ENCODE assay signal across 40 cellular contexts in genomic region chr2:208915401-208915800, GRCh38.
"Had no signal": no experiment of that assay in that cellular context is flagged by ENCODE, and none has a peak within 500 bp of the region (broad histone marks: within the 10 kb centered on the region; RNA-seq: fewer than 3 reads in every experiment).

No MANE protein-coding gene starts in this region.

- H3K9me3 Mint-ChIP-seq: activated naive CD4-positive, alpha-beta T cell treated with anti-CD3 and anti-CD28 coated beads, Interleukin-2, amount 50 U/mL, for 24 hours; activated naive CD8-positive, alpha-beta T cell treated with anti-CD3 and anti-CD28 coated beads, Interleukin-2, amount 50 U/mL, for 24 hours; activated T-cell treated with anti-CD3 and anti-CD28 coated beads, Interleukin-2, amount 50 U/mL, for 24 hours; activated T-helper 2 cell treated with anti-CD3 and anti-CD28 coated beads, Interferon-gamma antibody, Interleukin-2, Interleukin-4, amounts not matched to agents 10 μg/mL and 5 μg/mL and 100 μg/mL, durations not matched to agents 14 hours and 24 hours and 36 hours had no signal

- H3K4me3 ChIP-seq: adrenal gland, ascending aorta, body of pancreas, breast epithelium, cardiac muscle cell had no signal

- H3K27ac ChIP-seq: adrenal gland, ascending aorta, body of pancreas, brain microvascular endothelial cell, breast epithelium, cardiac muscle cell had no signal

- FAIRE-seq: astrocyte, bronchial epithelial cell had no signal

- H3K36me3 Mint-ChIP-seq: activated naive CD4-positive, alpha-beta T cell treated with anti-CD3 and anti-CD28 coated beads, Interleukin-2, amount 10 ng/mL, durations not matched to agents 7 days and 5 days; activated naive CD4-positive, alpha-beta T cell treated with anti-CD3 and anti-CD28 coated beads, Interleukin-2, amount 50 U/mL, for 24 hours; activated naive CD4-positive, alpha-beta T cell treated with anti-CD3 and anti-CD28 coated beads, Interleukin-2, amount 50 U/mL, for 72 hours; activated naive CD8-positive, alpha-beta T cell; activated naive CD8-positive, alpha-beta T cell treated with anti-CD3 and anti-CD28 coated beads for 36 hours; activated naive CD8-positive, alpha-beta T cell treated with anti-CD3 and anti-CD28 coated beads, Interleukin-2, amount 10 ng/mL, durations not matched to agents 7 days and 5 days; brain had no signal

- H3K27me3 Mint-ChIP-seq: activated naive CD4-positive, alpha-beta T cell treated with anti-CD3 and anti-CD28 coated beads, Interleukin-2, amount 10 ng/mL, durations not matched to agents 7 days and 5 days; activated naive CD4-positive, alpha-beta T cell treated with anti-CD3 and anti-CD28 coated beads, Interleukin-2, amount 50 U/mL, for 24 hours; activated naive CD8-positive, alpha-beta T cell; activated naive CD8-positive, alpha-beta T cell treated with anti-CD3 and anti-CD28 coated beads for 36 hours; activated naive CD8-positive, alpha-beta T cell treated with anti-CD3 and anti-CD28 coated beads, Interleukin-2, amount 10 ng/mL, durations not matched to agents 7 days and 5 days; activated naive CD8-positive, alpha-beta T cell treated with anti-CD3 and anti-CD28 coated beads, Interleukin-2, amount 50 U/mL, for 24 hours; activated T-cell treated with anti-CD3 and anti-CD28 coated beads, Interleukin-2, amount 50 U/mL, for 24 hours; activated T-helper 17 cell treated with anti-CD3 and anti-CD28 coated beads, Interleukin-2, amount 50 U/mL, for 72 hours; brain; central memory CD8-positive, alpha-beta T cell had no signal

- DNase-seq: activated effector memory CD4-positive, alpha-beta T cell treated with anti-CD3 and anti-CD28 coated beads, Interleukin-2, amount 50 U/mL, for 16 hours; activated effector memory CD4-positive, alpha-beta T cell treated with Interleukin-2 at 50 U/mL for 16 hours; activated gamma-delta T cell; activated gamma-delta T cell treated with Interleukin-2 at 50 U/mL for 16 hours; activated naive CD4-positive, alpha-beta T cell; activated naive CD4-positive, alpha-beta T cell treated with anti-CD3 and anti-CD28 coated beads for 36 hours; activated naive CD4-positive, alpha-beta T cell treated with anti-CD3 and anti-CD28 coated beads, Interleukin-2, amount 10 ng/mL, durations not matched to agents 7 days and 5 days; activated naive CD4-positive, alpha-beta T cell treated with anti-CD3 and anti-CD28 coated beads, Interleukin-2, amount 50 U/mL, for 16 hours; activated naive CD4-positive, alpha-beta T cell treated with Interleukin-2 at 50 U/mL for 16 hours; activated naive CD8-positive, alpha-beta T cell treated with anti-CD3 and anti-CD28 coated beads for 36 hours; activated naive CD8-positive, alpha-beta T cell treated with anti-CD3 and anti-CD28 coated beads, Interleukin-2, amount 10 ng/mL, durations not matched to agents 7 days and 5 days; activated naive CD8-positive, alpha-beta T cell treated with anti-CD3 and anti-CD28 coated beads, Interleukin-2, amount 50 U/mL, for 24 hours; activated T-cell treated with anti-CD3 and anti-CD28 coated beads, Interleukin-2, amount 50 U/mL, for 1 hour; activated T-cell treated with anti-CD3 and anti-CD28 coated beads, Interleukin-2, amount 50 U/mL, for 24 hours; activated T-cell treated with anti-CD3 and anti-CD28 coated beads, Interleukin-2, amount 50 U/mL, for 4 hours; activated T-cell treated with anti-CD3 and anti-CD28 coated beads, Interleukin-2, amount 50 U/mL, for 48 hours; activated T-cell treated with anti-CD3 and anti-CD28 coated beads, Interleukin-2, amount 50 U/mL, for 72 hours; adrenal gland; amniotic stem cell; amygdala; anterior cingulate cortex; aorta; body of pancreas; brain microvascular endothelial cell; caudate nucleus; central memory CD4-positive, alpha-beta T cell; cerebellar nuclear complex had no signal

- ATAC-seq: activated naive CD4-positive, alpha-beta T cell treated with anti-CD3 and anti-CD28 coated beads, Interleukin-2, amount 50 U/mL, for 72 hours; activated naive CD8-positive, alpha-beta T cell treated with anti-CD3 and anti-CD28 coated beads, Interleukin-2, amount 50 U/mL, for 24 hours; activated T-cell treated with anti-CD3 and anti-CD28 coated beads, Interleukin-2, amount 50 U/mL, for 4 hours; activated T-cell treated with anti-CD3 and anti-CD28 coated beads, Interleukin-2, amount 50 U/mL, for 72 hours; activated T-helper 17 cell treated with anti-CD3 and anti-CD28 coated beads, Interleukin-2, amount 50 U/mL, for 72 hours; body of pancreas had no signal

- H3K4me1 ChIP-seq: adrenal gland, ascending aorta, body of pancreas, breast epithelium had no signal

- H3K27ac Mint-ChIP-seq: activated naive CD4-positive, alpha-beta T cell treated with anti-CD3 and anti-CD28 coated beads for 36 hours; activated naive CD4-positive, alpha-beta T cell treated with anti-CD3 and anti-CD28 coated beads, Interleukin-2, amount 10 ng/mL, durations not matched to agents 7 days and 5 days; activated naive CD4-positive, alpha-beta T cell treated with anti-CD3 and anti-CD28 coated beads, Interleukin-2, amount 50 U/mL, for 24 hours; activated naive CD4-positive, alpha-beta T cell treated with anti-CD3 and anti-CD28 coated beads, Interleukin-2, amount 50 U/mL, for 72 hours; activated naive CD8-positive, alpha-beta T cell; activated naive CD8-positive, alpha-beta T cell treated with anti-CD3 and anti-CD28 coated beads for 36 hours; activated naive CD8-positive, alpha-beta T cell treated with anti-CD3 and anti-CD28 coated beads, Interleukin-2, amount 10 ng/mL, durations not matched to agents 7 days and 5 days; activated naive CD8-positive, alpha-beta T cell treated with anti-CD3 and anti-CD28 coated beads, Interleukin-2, amount 50 U/mL, for 24 hours; activated T-cell treated with anti-CD3 and anti-CD28 coated beads, Interleukin-2, amount 50 U/mL, for 24 hours; activated T-cell treated with anti-CD3 and anti-CD28 coated beads, Interleukin-2, amount 50 U/mL, for 72 hours; activated T-helper 1 cell treated with anti-CD3 and anti-CD28 coated beads, Interleukin-12 subunit alpha, Interleukin-12 subunit beta, Interleukin-2, Interleukin-4 antibody, amounts not matched to agents 30 ng/mL and 10 ng/mL and 1 ng/mL, durations not matched to agents 14 hours and 24 hours and 36 hours; activated T-helper 17 cell treated with anti-CD3 and anti-CD28 coated beads, Interleukin-2, amount 50 U/mL, for 72 hours; activated T-helper 2 cell treated with anti-CD3 and anti-CD28 coated beads, Interferon-gamma antibody, Interleukin-2, Interleukin-4, amounts not matched to agents 10 μg/mL and 5 μg/mL and 100 μg/mL, durations not matched to agents 14 hours and 24 hours and 36 hours; brain had no signal

- H3K9me3 ChIP-seq: adrenal gland, ascending aorta, body of pancreas, breast epithelium had no signal

- H3K36me3 ChIP-seq: adrenal gland, ascending aorta, brain microvascular endothelial cell, breast epithelium, cardiac muscle cell had no signal

- H3K4me3 Mint-ChIP-seq: activated naive CD4-positive, alpha-beta T cell treated with anti-CD3 and anti-CD28 coated beads for 36 hours; activated naive CD4-positive, alpha-beta T cell treated with anti-CD3 and anti-CD28 coated beads, Interleukin-2, amount 10 ng/mL, durations not matched to agents 7 days and 5 days; activated naive CD4-positive, alpha-beta T cell treated with anti-CD3 and anti-CD28 coated beads, Interleukin-2, amount 50 U/mL, for 24 hours; activated naive CD8-positive, alpha-beta T cell; activated naive CD8-positive, alpha-beta T cell treated with anti-CD3 and anti-CD28 coated beads for 36 hours; activated naive CD8-positive, alpha-beta T cell treated with anti-CD3 and anti-CD28 coated beads, Interleukin-2, amount 10 ng/mL, durations not matched to agents 7 days and 5 days; activated naive CD8-positive, alpha-beta T cell treated with anti-CD3 and anti-CD28 coated beads, Interleukin-2, amount 50 U/mL, for 24 hours; activated T-cell treated with anti-CD3 and anti-CD28 coated beads, Interleukin-2, amount 50 U/mL, for 24 hours; activated T-cell treated with anti-CD3 and anti-CD28 coated beads, Interleukin-2, amount 50 U/mL, for 4 hours; activated T-cell treated with anti-CD3 and anti-CD28 coated beads, Interleukin-2, amount 50 U/mL, for 72 hours; activated T-helper 1 cell treated with anti-CD3 and anti-CD28 coated beads, Interleukin-12 subunit alpha, Interleukin-12 subunit beta, Interleukin-2, Interleukin-4 antibody, amounts not matched to agents 30 ng/mL and 10 ng/mL and 1 ng/mL, durations not matched to agents 14 hours and 24 hours and 36 hours; activated T-helper 17 cell treated with anti-CD3 and anti-CD28 coated beads, Interleukin-2, amount 50 U/mL, for 72 hours; brain; central memory CD8-positive, alpha-beta T cell had no signal

- H3K27me3 ChIP-seq: adrenal gland, ascending aorta, body of pancreas, brain microvascular endothelial cell, breast epithelium, cardiac muscle cell had no signal

- H3K4me1 Mint-ChIP-seq: activated naive CD4-positive, alpha-beta T cell treated with anti-CD3 and anti-CD28 coated beads, Interleukin-2, amount 10 ng/mL, durations not matched to agents 7 days and 5 days; activated naive CD4-positive, alpha-beta T cell treated with anti-CD3 and anti-CD28 coated beads, Interleukin-2, amount 50 U/mL, for 24 hours; activated naive CD8-positive, alpha-beta T cell treated with anti-CD3 and anti-CD28 coated beads for 36 hours; activated naive CD8-positive, alpha-beta T cell treated with anti-CD3 and anti-CD28 coated beads, Interleukin-2, amount 10 ng/mL, durations not matched to agents 7 days and 5 days; activated naive CD8-positive, alpha-beta T cell treated with anti-CD3 and anti-CD28 coated beads, Interleukin-2, amount 50 U/mL, for 24 hours; activated T-helper 17 cell treated with anti-CD3 and anti-CD28 coated beads, Interleukin-2, amount 50 U/mL, for 72 hours; brain; central memory CD8-positive, alpha-beta T cell had no signal
